Comparison of ENCODE assay signal across 8 cellular contexts in genomic region chr9:99057665-99058625, GRCh38. TPM values are rescaled to one million over a fixed set of nuclear protein-coding genes. Genes with fewer than 3 reads are reported as not detected.
DNase-seq lines count a peak whose midpoint lies in the region; ATAC-seq and TF ChIP-seq lines count a peak whose summit lies in the region.

No MANE protein-coding gene starts in this region.

- peak overlapping the region; percentile 32 for H3K9ac ChIP-seq in smooth muscle cell (ENCODE audit: low read depth)

- CTCF ChIA-PET in CD8-positive, alpha-beta memory T cell (lab: Charles Lee) = interaction anchor here (0.7 to 3.7 kb wide), 7 partner anchors 8 to 84 kb away, joined by 3 to 15 read pairs (median 4); no protein-coding TSS in a partner anchor

- peak overlapping the region; percentile 80 for H3K4me3 ChIP-seq in CD8-positive, alpha-beta memory T cell (ENCODE audit: low read length)
- no peak overlapping the region for H3K4me3 ChIP-seq in smooth muscle cell

- TF ChIP-seq CTCF in smooth muscle cell (IDR thresholded peaks at IDR 0.05; ENCODE audit: borderline replicate concordance, insufficient read depth, poor library complexity, severe bottlenecking) = no peak

- H3K27me3 ChIP-seq in CD8-positive, alpha-beta memory T cell (ENCODE audit: insufficient read depth, low read length, poor library complexity, severe bottlenecking) = no peaks in the 10 kb centered on the region
- no peaks in the 10 kb centered on the region for H3K27me3 ChIP-seq in smooth muscle cell (ENCODE audit: low read depth)

- H3K27me3 Mint-ChIP-seq in CD8-positive, alpha-beta memory T cell = no peaks in the 10 kb centered on the region

- H3K4me3 Mint-ChIP-seq in CD8-positive, alpha-beta memory T cell = peak overlapping the region; percentile 83 to 93 (median 90)

- intact Hi-C loops in posterior vena cava (cut with DNase I) = loop anchor here in 1 of 2 donors (5.0 kb wide), 1 partner anchor 941 kb away; the partner anchor contains the start of gene TRIM14

- H3K9me3 Mint-ChIP-seq in CD8-positive, alpha-beta memory T cell = peaks cover 0 to 2% (median 0%) of the 10 kb centered on the region in 5 donors

- peaks cover 71% of the 10 kb centered on the region for H3K4me1 ChIP-seq in CD8-positive, alpha-beta memory T cell (ENCODE audit: insufficient read depth, low read length)
- peaks cover 8% of the 10 kb centered on the region for H3K4me1 ChIP-seq in smooth muscle cell (ENCODE audit: low read depth)

- H3K4me1 Mint-ChIP-seq in CD8-positive, alpha-beta memory T cell = peaks cover 86 to 94% (median 94%) of the 10 kb centered on the region in 3 donors

- 49% methylated on average over 7 of the region's 7 CpGs for WGBS in smooth muscle cell (ENCODE audit: low lambda C conversion rate)

- H3K36me3 Mint-ChIP-seq in CD8-positive, alpha-beta memory T cell = peaks cover 0 to 7% (median 0%) of the 10 kb centered on the region in 3 donors

- H3K4me2 ChIP-seq in smooth muscle cell = peak overlapping the region; percentile 56

- DNase-seq in CD8-positive, alpha-beta memory T cell = peak; percentile 56 to 88 (median 80)
- DNase-seq in activated CD4-positive, alpha-beta T cell treated with anti-CD3 and anti-CD28 coated beads, Interleukin-2, amount 50 U/mL, for 48 hours = peak; percentile 66 to 76
- DNase-seq in smooth muscle cell (lab: John Stamatoyannopoulos, UW; ENCODE audit: unreplicated experiment) (no peak), posterior vena cava (ENCODE audit: low spot score) (no peak), HuH-7.5 (ENCODE audit: low spot score) (no peak)

- POLR2A ChIA-PET in CD8-positive, alpha-beta memory T cell (lab: Charles Lee) = interaction anchor here (1.2 to 2.6 kb wide), 5 partner anchors 19 to 56 kb away, joined by 5 to 14 read pairs (median 9); partner anchors contain the start of gene TGFBR1

- H3K79me2 ChIP-seq in smooth muscle cell (ENCODE audit: low read depth) = no peaks in the 10 kb centered on the region

- no peaks in the 10 kb centered on the region for H4K20me1 ChIP-seq in smooth muscle cell (ENCODE audit: low read depth)

- H2AFZ ChIP-seq in smooth muscle cell (ENCODE audit: low read depth) = no peak overlapping the region

- H3K27ac Mint-ChIP-seq in CD8-positive, alpha-beta memory T cell = peak overlapping the region; percentile 21 to 92 (median 85)

- no peaks in the 10 kb centered on the region for H3K36me3 ChIP-seq in CD8-positive, alpha-beta memory T cell (ENCODE audit: insufficient read depth, low read length)
- H3K36me3 ChIP-seq in KOPT-K1 (ENCODE audit: insufficient read depth, low read length) (no peaks in the 10 kb centered on the region), smooth muscle cell (ENCODE audit: low read depth) (no peaks in the 10 kb centered on the region)

- H3K27ac ChIP-seq in CD8-positive, alpha-beta memory T cell (ENCODE audit: low read depth, low read length) = peak overlapping the region; percentile 51
- H3K27ac ChIP-seq in KOPT-K1 (ENCODE audit: low read depth, low read length, poor library complexity, severe bottlenecking) = peak overlapping the region; percentile 83
- peak overlapping the region; percentile 86 for H3K27ac ChIP-seq in smooth muscle cell (ENCODE audit: low read depth)

- peak; percentile 78 for ATAC-seq in GM21526 (IDR thresholded peaks at IDR 0.05; ENCODE audit: low FRiP score, unreplicated experiment)
- ATAC-seq in esophagus mucosa = peak; percentile 38

- H3F3A ChIP-seq in smooth muscle cell (ENCODE audit: low read depth) = peaks cover 35% of the 10 kb centered on the region

- no peaks in the 10 kb centered on the region for H3K9me3 ChIP-seq in CD8-positive, alpha-beta memory T cell (ENCODE audit: low read length)
- H3K9me3 ChIP-seq in KOPT-K1 (ENCODE audit: insufficient read depth, low read length, poor library complexity, severe bottlenecking) (no peaks in the 10 kb centered on the region), smooth muscle cell (replicated peaks; ENCODE audit: low read depth) (no peaks in the 10 kb centered on the region)

RNA-seq across cellular contexts. Expression of gene TGFBR1, which starts 47.0 kb away (rescaled TPM):
- total RNA-seq in CD8-positive, alpha-beta memory T cell = 10 to 100 TPM; 36.6 to 41.9 TPM
- polyA plus RNA-seq in CD8-positive, alpha-beta memory T cell = 34.4 TPM
- total RNA-seq in esophagus mucosa (31.5 TPM), smooth muscle cell (240 and 267 TPM in 2 replicates), posterior vena cava (10 to 100 TPM; 85.0 to 91.6 TPM)
- polyA plus RNA-seq in smooth muscle cell = 77.0 and 87.8 TPM in 2 replicates

Comparison
In these comparisons a context has a peak if more than half of its experiments do, and no peak if none do; other contexts are left out.
1. DNase-seq: peak in CD8-positive, alpha-beta memory T cell (5 of 5) and activated CD4-positive, alpha-beta T cell treated with anti-CD3 and anti-CD28 coated beads, Interleukin-2, amount 50 U/mL, for 48 hours (2 of 2); none in smooth muscle cell (single experiment), posterior vena cava (single experiment) and HuH-7.5 (single experiment).
2. Peak in every context shown above with its lines, with median percentiles within 50 percentile points of each other: H3K27ac ChIP-seq.